In genomic region chr1:119340861-119341261, GRCh38 we compare ENCODE assay signal across 1 cellular context.
TF ChIP-seq lines count a peak whose summit lies in the region.

No MANE protein-coding gene starts in this region.

TF ChIP-seq in WTC11, 78 proteins besides CTCF, POLR2A, EP300 and RAD21 (continued from another document):
- TF ChIP-seq ZSCAN18 (CRISPR knock-in tag; IDR thresholded peaks at IDR 0.05) = 0 out of 2 replicates have a peak, but pooled peaks have one; percentile 67
- 0 out of 2 replicates have a peak, but pooled peaks have one; percentile 46 for TF ChIP-seq ZNF281 (CRISPR knock-in tag; IDR thresholded peaks at IDR 0.05)
- TF ChIP-seq NFYB (CRISPR knock-in tag; conservative IDR thresholded peaks at IDR 0.05; ENCODE audit: low read depth) = no peak
- TF ChIP-seq USF1 (CRISPR knock-in tag; IDR thresholded peaks at IDR 0.05) = peak; percentile 38; the same call in 1 of the 2 replicates
- no peak for TF ChIP-seq CREB1 (CRISPR knock-in tag; IDR thresholded peaks at IDR 0.05)
- no peak for TF ChIP-seq ZBTB43 (CRISPR knock-in tag; IDR thresholded peaks at IDR 0.05)
- TF ChIP-seq ESRRA (CRISPR knock-in tag; IDR thresholded peaks at IDR 0.05; ENCODE audit: borderline replicate concordance) = no peak
- TF ChIP-seq SP1 (CRISPR knock-in tag; conservative IDR thresholded peaks at IDR 0.05) = no peak
- TF ChIP-seq ZNF423 (CRISPR knock-in tag; IDR thresholded peaks at IDR 0.05) = peak; percentile 83
- 0 out of 2 replicates have a peak, but pooled peaks have one; percentile 23 for TF ChIP-seq ETV6 (CRISPR knock-in tag; IDR thresholded peaks at IDR 0.05)
TF ChIP-seq in WTC11: peak in this region for 6.
